1 cellular context compared by ENCODE assay signal in the genomic region with DNA sequence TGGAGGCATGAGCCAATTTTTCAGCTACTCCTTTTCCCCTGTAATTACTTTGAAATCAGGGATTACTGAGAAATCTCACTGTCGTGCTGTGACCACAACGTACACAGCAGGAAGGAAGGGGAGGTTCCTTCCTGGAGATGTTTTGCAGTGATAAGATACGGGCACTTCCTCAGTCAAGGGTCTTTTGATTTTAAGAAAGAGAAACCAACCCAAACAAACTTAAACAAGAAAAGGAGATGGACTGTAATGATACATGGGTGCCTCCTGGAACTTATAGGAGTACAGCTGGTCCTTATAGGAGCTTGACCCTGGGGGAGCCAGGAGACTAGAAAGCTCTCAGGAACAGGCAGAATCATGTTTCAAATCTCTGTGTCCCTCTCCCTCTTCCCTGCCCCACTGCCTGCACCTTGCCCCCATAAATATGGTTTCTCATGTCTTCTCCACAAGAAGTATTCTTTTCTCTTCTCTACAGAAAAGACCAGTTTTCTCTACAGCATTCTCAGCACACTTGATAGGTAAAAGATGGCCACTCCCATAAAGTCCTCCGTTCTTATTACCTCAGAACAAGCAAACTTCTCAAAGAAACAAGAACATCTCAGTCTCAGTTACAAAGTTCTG.
A peak's percentile ranks its signal among the peaks of the same experiment; 100 is the strongest.
TF ChIP-seq lines count a peak whose summit lies in the region.

No MANE protein-coding gene starts in this region.

TF ChIP-seq in HEK293, 187 proteins besides CTCF, POLR2A, EP300 and RAD21 (continued from another document):
- TF ChIP-seq ZNF704 (tag by site-specific recombination; IDR thresholded peaks at IDR 0.05) (no peak), ZNF549 (tag by site-specific recombination; IDR thresholded peaks at IDR 0.05) (no peak), YY1 (tag by site-specific recombination; IDR thresholded peaks at IDR 0.05) (no peak), ZNF629 (tag by site-specific recombination; IDR thresholded peaks at IDR 0.05) (no peak), ZNF560 (tag by site-specific recombination; IDR thresholded peaks at IDR 0.05; ENCODE audit: borderline replicate concordance) (no peak), ZNF48 (tag by site-specific recombination; IDR thresholded peaks at IDR 0.05) (no peak), SP7 (tag by site-specific recombination; IDR thresholded peaks at IDR 0.05) (0 out of 2 replicates have a peak, but pooled peaks have one; percentile 14), ZNF292 (tag by site-specific recombination; IDR thresholded peaks at IDR 0.05; ENCODE audit: borderline replicate concordance, low read depth) (no peak), ZNF24 (tag by site-specific recombination; IDR thresholded peaks at IDR 0.05) (no peak), ZBTB21 (tag by site-specific recombination; IDR thresholded peaks at IDR 0.05) (no peak), SCRT2 (tag by site-specific recombination; IDR thresholded peaks at IDR 0.05) (0 out of 2 replicates have a peak, but pooled peaks have one; percentile 19), SP3 (tag by site-specific recombination; IDR thresholded peaks at IDR 0.05) (no peak), ZNF211 (tag by site-specific recombination; IDR thresholded peaks at IDR 0.05; ENCODE audit: low read depth) (no peak)
